In genomic region chr13:35139591-35139990, GRCh38 we compare ENCODE assay signal across 1 cellular context.
TF ChIP-seq lines count a peak whose summit lies in the region.

No MANE protein-coding gene starts in this region.

TF ChIP-seq in GM23338, 12 proteins besides CTCF, POLR2A, EP300 and RAD21 (continued from another document):
- TF ChIP-seq, protein P1, sequence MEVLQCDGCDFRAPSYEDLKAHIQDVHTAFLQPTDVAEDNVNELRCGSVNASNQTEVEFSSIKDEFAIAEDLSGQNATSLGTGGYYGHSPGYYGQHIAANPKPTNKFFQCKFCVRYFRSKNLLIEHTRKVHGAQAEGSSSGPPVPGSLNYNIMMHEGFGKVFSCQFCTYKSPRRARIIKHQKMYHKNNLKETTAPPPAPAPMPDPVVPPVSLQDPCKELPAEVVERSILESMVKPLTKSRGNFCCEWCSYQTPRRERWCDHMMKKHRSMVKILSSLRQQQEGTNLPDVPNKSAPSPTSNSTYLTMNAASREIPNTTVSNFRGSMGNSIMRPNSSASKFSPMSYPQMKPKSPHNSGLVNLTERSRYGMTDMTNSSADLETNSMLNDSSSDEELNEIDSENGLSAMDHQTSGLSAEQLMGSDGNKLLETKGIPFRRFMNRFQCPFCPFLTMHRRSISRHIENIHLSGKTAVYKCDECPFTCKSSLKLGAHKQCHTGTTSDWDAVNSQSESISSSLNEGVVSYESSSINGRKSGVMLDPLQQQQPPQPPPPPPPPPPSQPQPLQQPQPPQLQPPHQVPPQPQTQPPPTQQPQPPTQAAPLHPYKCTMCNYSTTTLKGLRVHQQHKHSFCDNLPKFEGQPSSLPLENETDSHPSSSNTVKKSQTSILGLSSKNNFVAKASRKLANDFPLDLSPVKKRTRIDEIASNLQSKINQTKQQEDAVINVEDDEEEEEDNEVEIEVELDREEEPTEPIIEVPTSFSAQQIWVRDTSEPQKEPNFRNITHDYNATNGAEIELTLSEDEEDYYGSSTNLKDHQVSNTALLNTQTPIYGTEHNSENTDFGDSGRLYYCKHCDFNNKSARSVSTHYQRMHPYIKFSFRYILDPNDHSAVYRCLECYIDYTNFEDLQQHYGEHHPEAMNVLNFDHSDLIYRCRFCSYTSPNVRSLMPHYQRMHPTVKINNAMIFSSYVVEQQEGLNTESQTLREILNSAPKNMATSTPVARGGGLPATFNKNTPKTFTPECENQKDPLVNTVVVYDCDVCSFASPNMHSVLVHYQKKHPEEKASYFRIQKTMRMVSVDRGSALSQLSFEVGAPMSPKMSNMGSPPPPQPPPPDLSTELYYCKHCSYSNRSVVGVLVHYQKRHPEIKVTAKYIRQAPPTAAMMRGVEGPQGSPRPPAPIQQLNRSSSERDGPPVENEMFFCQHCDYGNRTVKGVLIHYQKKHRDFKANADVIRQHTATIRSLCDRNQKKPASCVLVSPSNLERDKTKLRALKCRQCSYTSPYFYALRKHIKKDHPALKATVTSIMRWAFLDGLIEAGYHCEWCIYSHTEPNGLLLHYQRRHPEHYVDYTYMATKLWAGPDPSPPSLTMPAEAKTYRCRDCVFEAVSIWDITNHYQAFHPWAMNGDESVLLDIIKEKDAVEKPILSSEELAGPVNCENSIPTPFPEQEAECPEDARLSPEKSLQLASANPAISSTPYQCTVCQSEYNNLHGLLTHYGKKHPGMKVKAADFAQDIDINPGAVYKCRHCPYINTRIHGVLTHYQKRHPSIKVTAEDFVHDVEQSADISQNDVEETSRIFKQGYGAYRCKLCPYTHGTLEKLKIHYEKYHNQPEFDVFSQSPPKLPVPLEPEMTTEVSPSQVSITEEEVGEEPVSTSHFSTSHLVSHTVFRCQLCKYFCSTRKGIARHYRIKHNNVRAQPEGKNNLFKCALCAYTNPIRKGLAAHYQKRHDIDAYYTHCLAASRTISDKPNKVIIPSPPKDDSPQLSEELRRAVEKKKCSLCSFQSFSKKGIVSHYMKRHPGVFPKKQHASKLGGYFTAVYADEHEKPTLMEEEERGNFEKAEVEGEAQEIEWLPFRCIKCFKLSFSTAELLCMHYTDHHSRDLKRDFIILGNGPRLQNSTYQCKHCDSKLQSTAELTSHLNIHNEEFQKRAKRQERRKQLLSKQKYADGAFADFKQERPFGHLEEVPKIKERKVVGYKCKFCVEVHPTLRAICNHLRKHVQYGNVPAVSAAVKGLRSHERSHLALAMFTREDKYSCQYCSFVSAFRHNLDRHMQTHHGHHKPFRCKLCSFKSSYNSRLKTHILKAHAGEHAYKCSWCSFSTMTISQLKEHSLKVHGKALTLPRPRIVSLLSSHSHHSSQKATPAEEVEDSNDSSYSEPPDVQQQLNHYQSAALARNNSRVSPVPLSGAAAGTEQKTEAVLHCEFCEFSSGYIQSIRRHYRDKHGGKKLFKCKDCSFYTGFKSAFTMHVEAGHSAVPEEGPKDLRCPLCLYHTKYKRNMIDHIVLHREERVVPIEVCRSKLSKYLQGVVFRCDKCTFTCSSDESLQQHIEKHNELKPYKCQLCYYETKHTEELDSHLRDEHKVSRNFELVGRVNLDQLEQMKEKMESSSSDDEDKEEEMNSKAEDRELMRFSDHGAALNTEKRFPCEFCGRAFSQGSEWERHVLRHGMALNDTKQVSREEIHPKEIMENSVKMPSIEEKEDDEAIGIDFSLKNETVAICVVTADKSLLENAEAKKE (CRISPR knock-in tag; IDR thresholded peaks at IDR 0.05): no peak
- TF ChIP-seq ZNF114 (CRISPR knock-in tag; IDR thresholded peaks at IDR 0.05): no peak
- TF ChIP-seq, protein P2, sequence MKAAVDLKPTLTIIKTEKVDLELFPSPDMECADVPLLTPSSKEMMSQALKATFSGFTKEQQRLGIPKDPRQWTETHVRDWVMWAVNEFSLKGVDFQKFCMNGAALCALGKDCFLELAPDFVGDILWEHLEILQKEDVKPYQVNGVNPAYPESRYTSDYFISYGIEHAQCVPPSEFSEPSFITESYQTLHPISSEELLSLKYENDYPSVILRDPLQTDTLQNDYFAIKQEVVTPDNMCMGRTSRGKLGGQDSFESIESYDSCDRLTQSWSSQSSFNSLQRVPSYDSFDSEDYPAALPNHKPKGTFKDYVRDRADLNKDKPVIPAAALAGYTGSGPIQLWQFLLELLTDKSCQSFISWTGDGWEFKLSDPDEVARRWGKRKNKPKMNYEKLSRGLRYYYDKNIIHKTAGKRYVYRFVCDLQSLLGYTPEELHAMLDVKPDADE (IDR thresholded peaks at IDR 0.05): no peak
- TF ChIP-seq POLR2AphosphoS5 (IDR thresholded peaks at IDR 0.05; ENCODE audit: low read depth): no peak
- TF ChIP-seq NANOG (IDR thresholded peaks at IDR 0.05; ENCODE audit: borderline replicate concordance): no peak
- no peak for TF ChIP-seq EZH2phosphoT487 (IDR thresholded peaks at IDR 0.05; ENCODE audit: unreplicated experiment)
- no peak for TF ChIP-seq JUNB (IDR thresholded peaks at IDR 0.05; ENCODE audit: unreplicated experiment)
- TF ChIP-seq CREB1 (CRISPR knock-in tag; IDR thresholded peaks at IDR 0.05; ENCODE audit: low read depth): no peak
